In the genomic region with DNA sequence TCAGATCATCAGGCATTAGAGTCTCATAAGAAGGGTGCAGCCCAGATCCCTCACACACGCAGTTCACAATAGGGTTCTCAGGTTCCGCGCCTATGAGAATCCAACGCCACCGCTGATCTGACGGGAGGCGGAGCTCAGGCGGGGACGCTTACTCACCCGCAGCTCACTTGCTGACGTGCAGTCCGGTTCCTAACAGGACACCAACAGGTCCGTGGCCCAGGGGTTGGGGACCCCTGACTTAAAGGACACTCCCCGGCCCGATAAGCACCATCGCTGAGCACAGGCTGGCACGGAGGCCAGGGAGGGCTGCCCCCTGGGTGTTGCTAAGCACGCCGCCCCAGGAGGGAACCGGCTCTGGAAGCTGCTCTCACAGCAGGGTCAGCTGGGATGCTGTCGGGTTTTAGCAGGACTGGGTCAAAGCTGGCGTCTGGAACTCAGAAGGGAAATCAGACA, we compare ENCODE assay signal across 8 cellular contexts. TPM values are rescaled to one million over a fixed set of nuclear protein-coding genes. Genes with fewer than 3 reads are reported as not detected.
A peak's percentile ranks its signal among the peaks of the same experiment; 100 is the strongest.
DNase-seq lines count a peak whose midpoint lies in the region; ATAC-seq and TF ChIP-seq lines count a peak whose summit lies in the region.

No MANE protein-coding gene starts in this region.

- DNase-seq in activated T-cell treated with anti-CD3 and anti-CD28 coated beads, Interleukin-2, amount 50 U/mL, for 1 hour, result peak; percentile 33
- DNase-seq in activated T-cell treated with anti-CD3 and anti-CD28 coated beads for 4 hours (no peak), left cardiac atrium (peak; percentile 75), gastrocnemius medialis (peak in 1 of 2 donors; percentile 62)
- DNase-seq in activated naive CD4-positive, alpha-beta T cell treated with anti-CD3 and anti-CD28 coated beads, Interleukin-2, amount 50 U/mL, for 16 hours, result peak; percentile 33

- no peaks in the 10 kb centered on the region for H3K36me3 ChIP-seq in gastrocnemius medialis

- no peak for TF ChIP-seq POLR2A in gastrocnemius medialis (IDR thresholded peaks at IDR 0.05)

- in situ Hi-C loops in gastrocnemius medialis (cut with MboI; ENCODE audit: low sequenced_read_pairs in 4 of 4), result no loop called here

- H3K4me1 ChIP-seq in gastrocnemius medialis, result peaks cover 0 to 12% of the 10 kb centered on the region in 2 donors

- intact Hi-C loops in left cardiac atrium (cut with DNase I) (no loop called here), gastrocnemius medialis (cut with DNase I; ENCODE audit: low total_unique reads) (no loop called here)

- ATAC-seq in left cardiac atrium, result peak; percentile 68 to 89
- peak; percentile 80 to 87 for ATAC-seq in gastrocnemius medialis
- ATAC-seq in HG02763 (IDR thresholded peaks at IDR 0.05; ENCODE audit: unreplicated experiment), result no peak
- ATAC-seq in GM19452 (IDR thresholded peaks at IDR 0.05; ENCODE audit: unreplicated experiment), result no peak
- no peak for ATAC-seq in GM21526 (IDR thresholded peaks at IDR 0.05; ENCODE audit: low FRiP score, unreplicated experiment)

- no peaks in the 10 kb centered on the region for H3K27me3 ChIP-seq in gastrocnemius medialis

- TF ChIP-seq CTCF in gastrocnemius medialis (IDR thresholded peaks at IDR 0.05 in 4 of 5, conservative IDR thresholded peaks at IDR 0.05 in 1 of 5), result no peak

- peak overlapping the region; percentile 24 to 48 (median 31) for H3K4me3 ChIP-seq in gastrocnemius medialis

- peak overlapping the region in 1 of 4 donors; percentile 20 for H3K27ac ChIP-seq in gastrocnemius medialis

- no peaks in the 10 kb centered on the region for H3K9me3 ChIP-seq in gastrocnemius medialis

RNA-seq across cellular contexts. Expression of gene BAHCC1, which starts 30.1 kb away (rescaled TPM):
- 1 to 10 TPM; 8.3 to 9.9 TPM for total RNA-seq in left cardiac atrium
- total RNA-seq in gastrocnemius medialis, result 1 to 10 TPM; 2.5 to 8.4 (median 5.8) TPM

Comparison
In these comparisons a context has a peak if more than half of its experiments do, and no peak if none do; other contexts are left out.
1. ATAC-seq: peak in left cardiac atrium (2 of 2) and gastrocnemius medialis (2 of 2); none in HG02763 (single experiment), GM19452 (single experiment) and GM21526 (single experiment).